In the genomic region with DNA sequence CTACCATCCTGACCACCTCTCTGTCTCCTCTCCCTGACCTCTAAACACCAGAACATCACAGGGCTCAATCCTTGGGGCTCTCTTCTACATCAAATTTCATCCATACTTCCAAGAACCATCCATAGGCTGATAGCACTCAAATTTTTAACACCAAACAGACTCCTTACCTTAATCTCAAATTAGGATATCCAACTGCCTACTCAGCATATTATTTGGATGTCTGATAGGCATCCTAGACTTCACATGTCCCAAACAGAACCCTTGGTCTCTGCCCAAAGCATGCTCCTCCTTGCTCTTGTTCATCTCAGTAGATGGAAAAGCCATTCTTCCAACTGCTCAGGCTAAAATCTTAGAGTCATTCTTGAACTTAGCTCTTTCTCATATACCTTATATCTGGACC, we compare ENCODE assay signal across 1 cellular context.
TF ChIP-seq lines count a peak whose summit lies in the region.

No MANE protein-coding gene starts in this region.

TF ChIP-seq in IMR-90, 13 proteins besides CTCF, POLR2A, EP300 and RAD21 (continued from another document):
- no peak for TF ChIP-seq USF2 (IDR thresholded peaks at IDR 0.05; ENCODE audit: low read depth, low read length)
- TF ChIP-seq CEBPB (IDR thresholded peaks at IDR 0.05; ENCODE audit: low read depth, low read length), result no peak
- TF ChIP-seq MAFK (IDR thresholded peaks at IDR 0.05; ENCODE audit: low read depth, low read length), result peak; percentile 76
- no peak for TF ChIP-seq SMC3 (IDR thresholded peaks at IDR 0.05; ENCODE audit: low read depth, low read length)
